In genomic region chr9:3271581-3271980, GRCh38 we compare ENCODE assay signal across 16 cellular contexts.
A peak's percentile ranks its signal among the peaks of the same experiment; 100 is the strongest.
DNase-seq lines count a peak whose midpoint lies in the region; ATAC-seq, FAIRE-seq and TF ChIP-seq lines count a peak whose summit lies in the region.
"Had no signal": no experiment of that assay in that cellular context is flagged by ENCODE, and none has a peak within 500 bp of the region (broad histone marks: within the 10 kb centered on the region; RNA-seq: fewer than 3 reads in every experiment).

No MANE protein-coding gene starts in this region.

- TF ChIP-seq EP300 in HepG2 (IDR thresholded peaks at IDR 0.05; ENCODE audit: low read depth in 2 of 2, low read length in 2 of 2) (no peak), HepG2 (CRISPR knock-in tag; IDR thresholded peaks at IDR 0.05; ENCODE audit: borderline replicate concordance) (no peak)

- H3K79me2 ChIP-seq in HepG2 (ENCODE audit: insufficient read depth, low read length), result no peaks in the 10 kb centered on the region

- TF ChIP-seq RAD21 in HepG2 (CRISPR knock-in tag; IDR thresholded peaks at IDR 0.05), result no peak

- H4K20me1 ChIP-seq in HepG2 (ENCODE audit: insufficient read depth, low read length), result no peaks in the 10 kb centered on the region
- H4K20me1 ChIP-seq: BLaER1 had no signal

- no peak overlapping the region for H3K4me2 ChIP-seq in HepG2 (ENCODE audit: low read depth, low read length)
- H3K4me2 ChIP-seq: BLaER1 had no signal

- DNase-seq in HepG2 (ENCODE audit: low spot score), result no peak
- DNase-seq in right lobe of liver, result no peak
- peak; percentile 78 for DNase-seq in NCI-H69 (lab: John Stamatoyannopoulos, UW)
- peak; percentile 10 for DNase-seq in iPS-NIHi11 (ENCODE audit: low spot score)
- no peak for DNase-seq in head of caudate nucleus
- DNase-seq in activated CD8-positive, alpha-beta memory T cell treated with anti-CD3 and anti-CD28 coated beads, Interleukin-2, amount 50 U/mL, for 4 hours, result no peak
- DNase-seq: 8988T; AML-193; CD8-positive, alpha-beta memory T cell; DMS53; IMR-90 had no signal

- H3K4me1 ChIP-seq in HepG2 (ENCODE audit: insufficient read depth, low read length), result no peaks in the 10 kb centered on the region
- H3K4me1 ChIP-seq in right lobe of liver, result no peaks in the 10 kb centered on the region

- intact Hi-C loops in HepG2 (cut with micrococcal nuclease; ENCODE audit: unreplicated experiment), result no loop called here
- intact Hi-C loops in right lobe of liver (cut with DNase I), result no loop called here
- intact Hi-C loops in head of caudate nucleus (cut with DNase I), result no loop called here

- no TSS peak for BruUV-seq in HepG2 (replicated peaks; lab: Mats Ljungman, UMichigan)

- in situ Hi-C loops in HepG2 (cut with HindIII; ENCODE audit: extremely low pct_ligation_motif_present, low pct_unique_long_range_greater_than_20kb), result no loop called here

- H3K4me3 ChIP-seq in HepG2 (replicated peaks in 1 of 3; ENCODE audit: insufficient read depth in 1 of 3, low read depth in 2 of 3, low read length in 3 of 3), result no peak overlapping the region
- H3K4me3 ChIP-seq in right lobe of liver, result no peak overlapping the region
- H3K4me3 ChIP-seq: BLaER1 had no signal

- POLR2A ChIA-PET in HepG2 (lab: Yijun Ruan, JAX), result no interaction called here

- no peak for FAIRE-seq in HepG2 (lab: Jason Lieb, UNC)
- FAIRE-seq: H1 had no signal

- H3K27ac ChIP-seq in HepG2 (ENCODE audit: extremely low read length, insufficient read depth, low read length) (no peak overlapping the region), right lobe of liver (no peak overlapping the region)
- H3K27ac ChIP-seq: BLaER1 had no signal

- CTCF ChIA-PET in HepG2 (lab: Yijun Ruan, JAX; ENCODE audit: low intra/inter-chr PET ratio, low total read pairs), result no interaction called here

- no peak for ATAC-seq in HepG2
- ATAC-seq in right lobe of liver, result no peak
- ATAC-seq in HG03025 (IDR thresholded peaks at IDR 0.05; ENCODE audit: low FRiP score, unreplicated experiment), result no peak
- ATAC-seq in GM21360 (IDR thresholded peaks at IDR 0.05; ENCODE audit: unreplicated experiment), result no peak
- ATAC-seq: HCT116 had no signal

- no peaks in the 10 kb centered on the region for H3K27me3 ChIP-seq in HepG2 (ENCODE audit: control insufficient read depth in 1 of 2, insufficient read depth in 2 of 2, low read length in 2 of 2)
- no peaks in the 10 kb centered on the region for H3K27me3 ChIP-seq in right lobe of liver
- H3K27me3 ChIP-seq: BLaER1 had no signal

- TF ChIP-seq POLR2A in HepG2 (IDR thresholded peaks at IDR 0.05; ENCODE audit: insufficient read depth in 1 of 2, low read depth in 2 of 2, low read length in 2 of 2), result no peak
- no peak for TF ChIP-seq POLR2A in right lobe of liver (IDR thresholded peaks at IDR 0.05)

- no peaks in the 10 kb centered on the region for H3K9me3 ChIP-seq in HepG2 (ENCODE audit: low read length)
- H3K9me3 ChIP-seq in right lobe of liver, result no peaks in the 10 kb centered on the region

- 91% methylated on average over 2 of the region's 2 CpGs for WGBS in HepG2 (ENCODE audit: low lambda C conversion rate)
- WGBS in right lobe of liver (ENCODE audit: insufficient coverage, low coverage, low lambda C conversion rate, missing lambda C conversion rate), result 78% methylated on average over 2 of the region's 2 CpGs

- TF ChIP-seq CTCF in HepG2 (CRISPR knock-in tag; IDR thresholded peaks at IDR 0.05) (no peak), right lobe of liver (IDR thresholded peaks at IDR 0.05) (no peak)

- H3K36me3 ChIP-seq in HepG2 (replicated peaks in 1 of 2; ENCODE audit: control insufficient read depth in 1 of 2, insufficient read depth in 2 of 2, low read length in 2 of 2), result 0 out of 5 replicates have a peak, but pooled peaks cover 0 to 3% of the 10 kb centered on the region in 2 experiments
- no peaks in the 10 kb centered on the region for H3K36me3 ChIP-seq in right lobe of liver

- H3K9ac ChIP-seq in HepG2 (ENCODE audit: insufficient read depth, low read depth, low read length), result no peak overlapping the region
- H3K9ac ChIP-seq: BLaER1 had no signal

- H2AFZ ChIP-seq in HepG2 (ENCODE audit: low read length), result no peak overlapping the region

TF ChIP-seq in HepG2, 621 proteins besides CTCF, POLR2A, EP300 and RAD21:
- peak; percentile 8 for TF ChIP-seq HNRNPK (IDR thresholded peaks at IDR 0.05; ENCODE audit: low read depth, low read length, poor library complexity, severe bottlenecking)
- TF ChIP-seq CREM (IDR thresholded peaks at IDR 0.05), result no peak
- no peak for TF ChIP-seq CREM (CRISPR knock-in tag; IDR thresholded peaks at IDR 0.05)
- no peak for TF ChIP-seq HNF4A (CRISPR knock-in tag; IDR thresholded peaks at IDR 0.05)
- TF ChIP-seq WIZ (CRISPR knock-in tag; IDR thresholded peaks at IDR 0.05), result no peak
TF ChIP-seq in HepG2: peak in this region for 1.

Comparison
In these comparisons a context has a peak if more than half of its experiments do, and no peak if none do; other contexts are left out.
1. DNase-seq: peak in NCI-H69 (single experiment) and iPS-NIHi11 (single experiment); none in HepG2 (single experiment), right lobe of liver (0 of 3), head of caudate nucleus (0 of 42) and activated CD8-positive, alpha-beta memory T cell treated with anti-CD3 and anti-CD28 coated beads, Interleukin-2, amount 50 U/mL, for 4 hours (single experiment).